Comparison of ENCODE assay signal across 18 cellular contexts in genomic region chr9:126692759-126693427, GRCh38.
"Had no signal": no experiment of that assay in that cellular context is flagged by ENCODE, and none has a peak within 500 bp of the region (broad histone marks: within the 10 kb centered on the region; RNA-seq: fewer than 3 reads in every experiment).

No MANE protein-coding gene starts in this region.

- H3K9me3 ChIP-seq: gastrocnemius medialis, heart left ventricle, tibial nerve, uterus had no signal

- H3K27ac ChIP-seq: dorsolateral prefrontal cortex, gastrocnemius medialis, heart left ventricle, skin epidermis, tibial nerve, uterus, VCaP had no signal

- H3K36me3 ChIP-seq: gastrocnemius medialis, heart left ventricle, tibial nerve, uterus had no signal

- H3K4me3 ChIP-seq: dorsolateral prefrontal cortex, gastrocnemius medialis, heart left ventricle, skin epidermis, tibial nerve, uterus had no signal

- DNase-seq: activated CD4-positive, alpha-beta memory T cell treated with anti-CD3 and anti-CD28 coated beads for 36 hours; activated CD8-positive, alpha-beta memory T cell treated with anti-CD3 and anti-CD28 coated beads, Interleukin-2, amount 10 ng/mL, durations not matched to agents 7 days and 5 days; activated naive CD4-positive, alpha-beta T cell; activated T-cell treated with anti-CD3 and anti-CD28 coated beads, Interleukin-2, amount 50 U/mL, for 1 hour; caudate nucleus; dorsolateral prefrontal cortex; gastrocnemius medialis; kidney glomerular epithelial cell; occipital lobe; stimulated activated CD4-positive, alpha-beta T cell treated with anti-CD3 and anti-CD28 coated beads, Interleukin-15, amount 100 ng/mL, for 24 hours; stimulated activated CD4-positive, alpha-beta T cell treated with anti-CD3 and anti-CD28 coated beads, Interleukin-2, amount 100 ng/mL, for 48 hours; T-helper 17 cell; uterus had no signal

- ATAC-seq: activated CD8-positive, alpha-beta memory T cell treated with anti-CD3 and anti-CD28 coated beads, Interleukin-2, amount 10 ng/mL, durations not matched to agents 7 days and 5 days; activated T-helper 17 cell treated with anti-CD3 and anti-CD28 coated beads, Interleukin-2, amount 50 U/mL, for 72 hours; gastrocnemius medialis; heart left ventricle; T-helper 17 cell had no signal

- H3K4me1 ChIP-seq: gastrocnemius medialis, heart left ventricle, uterus had no signal
